ENCODE assay signal across 8 cellular contexts in genomic region chr4:184826315-184827266, GRCh38. TPM values are rescaled to one million over a fixed set of nuclear protein-coding genes. Genes with fewer than 3 reads are reported as not detected.
A peak's percentile ranks its signal among the peaks of the same experiment; 100 is the strongest.
DNase-seq lines count a peak whose midpoint lies in the region; ATAC-seq and TF ChIP-seq lines count a peak whose summit lies in the region.

No MANE protein-coding gene starts in this region.

- peaks cover 49% of the 10 kb centered on the region for H3K4me1 Mint-ChIP-seq in CD14-positive monocyte

- DNase-seq in CD14-positive monocyte (ENCODE audit: low spot score) = peak; percentile 67
- peak; percentile 50 for DNase-seq in T-helper 9 cell
- peak in 4 of 61 donors; percentile 51 to 61 (median 60) for DNase-seq in caudate nucleus (lab: John Stamatoyannopoulos, UW)
- DNase-seq in lung microvascular endothelial cell (ENCODE audit: low read depth in 2 of 2) = peak; percentile 15 to 23
- DNase-seq in stimulated activated CD8-positive, alpha-beta memory T cell treated with anti-CD3 and anti-CD28 coated beads, Interleukin-2, amount 100 ng/mL, for 48 hours (ENCODE audit: low read depth in 2 of 2) = peak; percentile 25 to 30
- no peak for DNase-seq in NCI-H1436 treated with DMSO at 0.1 percent for 48 hours (lab: John Stamatoyannopoulos, UW)

- peak; percentile 55 for ATAC-seq in GM19324 (IDR thresholded peaks at IDR 0.05; ENCODE audit: low FRiP score, unreplicated experiment)
- ATAC-seq in HG03378 (IDR thresholded peaks at IDR 0.05; ENCODE audit: unreplicated experiment) = peak; percentile 45

- H3K36me3 Mint-ChIP-seq in CD14-positive monocyte = peaks cover 23 to 35% of the 10 kb centered on the region in 2 donors

- peak overlapping the region; percentile 92 to 96 for H3K4me3 Mint-ChIP-seq in CD14-positive monocyte

- H3K27ac Mint-ChIP-seq in CD14-positive monocyte = peak overlapping the region; percentile 93 to 98 (median 95)

- TF ChIP-seq CTCF in CD14-positive monocyte (IDR thresholded peaks at IDR 0.05) = no peak

- peak overlapping the region; percentile 83 for H3K27ac ChIP-seq in caudate nucleus (ENCODE audit: low read depth, low read length)

- peaks cover 0 to 2% (median 0%) of the 10 kb centered on the region in 7 donors for H3K9me3 Mint-ChIP-seq in CD14-positive monocyte

- intact Hi-C loops in CD14-positive monocyte (cut with micrococcal nuclease) = loop anchor here (2.0 to 10.0 kb wide), 6 partner anchors 22 to 138 kb away; no protein-coding TSS in a partner anchor

- H3K27me3 Mint-ChIP-seq in CD14-positive monocyte (ENCODE audit: low read depth in 3 of 3) = peaks cover 0 to 6% (median 0%) of the 10 kb centered on the region in 3 donors

RNA-seq across cellular contexts. Expression of gene ACSL1, which starts 0.8 kb away (rescaled TPM):
- polyA plus RNA-seq in CD14-positive monocyte = 100 to 1,000 TPM in 1 of 2 donors, 10 to 100 TPM in 1; 72.4 to 115 TPM
- total RNA-seq in lung microvascular endothelial cell = 3.6 and 9.2 TPM in 2 replicates
